ENCODE assay signal across 8 cellular contexts in genomic region chr2:393711-394696, GRCh38.
DNase-seq lines count a peak whose midpoint lies in the region; ATAC-seq and TF ChIP-seq lines count a peak whose summit lies in the region.

No MANE protein-coding gene starts in this region.

- H3K4me3 ChIP-seq in breast epithelium: peak overlapping the region in 2 of 3 donors; percentile 25 to 52

- CTCF ChIA-PET in activated B cell treated with CpG ODN at 0.5 μM for 24 hours (lab: Charles Lee): no interaction called here

- ATAC-seq in activated B cell treated with CpG ODN at 0.5 μM for 24 hours (ENCODE audit: low read depth) (peak; percentile 80), GM21528 (IDR thresholded peaks at IDR 0.05; ENCODE audit: low FRiP score, unreplicated experiment) (no peak)

- no peak for TF ChIP-seq POLR2A in breast epithelium (IDR thresholded peaks at IDR 0.05)

- H3K4me1 Mint-ChIP-seq in activated B cell treated with CpG ODN at 0.5 μM for 24 hours (peaks cover 9% of the 10 kb centered on the region), osteocyte (ENCODE audit: unreplicated experiment) (peaks cover 25% of the 10 kb centered on the region)

- no peaks in the 10 kb centered on the region for H3K27me3 ChIP-seq in breast epithelium

- H3K27ac Mint-ChIP-seq in activated B cell treated with CpG ODN at 0.5 μM for 24 hours (peak overlapping the region; percentile 84), osteocyte (ENCODE audit: unreplicated experiment) (peak overlapping the region; percentile 89)

- H3K36me3 Mint-ChIP-seq in activated B cell treated with CpG ODN at 0.5 μM for 24 hours (ENCODE audit: low read depth): no peaks in the 10 kb centered on the region
- H3K36me3 Mint-ChIP-seq in osteocyte (ENCODE audit: unreplicated experiment): no peaks in the 10 kb centered on the region

- POLR2A ChIA-PET in activated B cell treated with CpG ODN at 0.5 μM for 24 hours (lab: Charles Lee): no interaction called here

- H3K27ac ChIP-seq in breast epithelium: no peak overlapping the region

- H3K27me3 Mint-ChIP-seq in activated B cell treated with CpG ODN at 0.5 μM for 24 hours (no peaks in the 10 kb centered on the region), osteocyte (ENCODE audit: unreplicated experiment) (no peaks in the 10 kb centered on the region)

- no peaks in the 10 kb centered on the region for H3K4me1 ChIP-seq in breast epithelium

- no peaks in the 10 kb centered on the region for H3K9me3 ChIP-seq in breast epithelium

- H3K36me3 ChIP-seq in breast epithelium: no peaks in the 10 kb centered on the region

- TF ChIP-seq CTCF in GM13977 (IDR thresholded peaks at IDR 0.05; ENCODE audit: extremely low read depth, insufficient read depth, missing control alignments) (no peak), activated B cell treated with CpG ODN at 0.5 μM for 24 hours (IDR thresholded peaks at IDR 0.05) (no peak), breast epithelium (IDR thresholded peaks at IDR 0.05) (no peak), osteocyte (IDR thresholded peaks at IDR 0.05) (no peak), GM13976 (IDR thresholded peaks at IDR 0.05; ENCODE audit: borderline replicate concordance, control extremely low read depth, extremely low read depth, insufficient read depth, missing control alignments) (no peak), GM20000 (IDR thresholded peaks at IDR 0.05; ENCODE audit: extremely low read depth, missing control alignments) (no peak)

- in situ Hi-C loops in GM13977 (cut with MboI; ENCODE audit: low pct_unique_long_range_greater_than_20kb, low sequenced_read_pairs, unreplicated experiment): no loop called here
- in situ Hi-C loops in GM13976 (cut with MboI; ENCODE audit: low sequenced_read_pairs, unreplicated experiment): no loop called here

- peak overlapping the region; percentile 70 for H3K4me3 Mint-ChIP-seq in activated B cell treated with CpG ODN at 0.5 μM for 24 hours
- H3K4me3 Mint-ChIP-seq in osteocyte (ENCODE audit: unreplicated experiment): peak overlapping the region; percentile 69

- H3K9me3 Mint-ChIP-seq in activated B cell treated with CpG ODN at 0.5 μM for 24 hours (no peaks in the 10 kb centered on the region), osteocyte (ENCODE audit: unreplicated experiment) (no peaks in the 10 kb centered on the region)

- intact Hi-C loops in activated B cell treated with CpG ODN at 0.5 μM for 24 hours (cut with micrococcal nuclease) (no loop called here), breast epithelium (cut with DNase I; ENCODE audit: low total_unique reads) (no loop called here)

- DNase-seq in GM13977 (ENCODE audit: low spot score) (peak; percentile 51), KG1 (lab: John Stamatoyannopoulos, UW) (peak; percentile 15), activated B cell treated with CpG ODN at 0.5 μM for 24 hours (no peak), breast epithelium (ENCODE audit: low spot score in 2 of 2) (peak in 1 of 2 donors; percentile 26), osteocyte (ENCODE audit: extremely low spot score, unreplicated experiment) (peak; percentile 85), GM13976 (ENCODE audit: low spot score) (no peak), GM20000 (ENCODE audit: low spot score) (no peak)

Comparison
In these comparisons a context has a peak if more than half of its experiments do, and no peak if none do; other contexts are left out.
1. DNase-seq: peak in GM13977 (single experiment), KG1 (single experiment) and osteocyte (single experiment); none in activated B cell treated with CpG ODN at 0.5 μM for 24 hours (single experiment), GM13976 (single experiment) and GM20000 (single experiment).